ENCODE assay signal across 8 cellular contexts in the genomic region with DNA sequence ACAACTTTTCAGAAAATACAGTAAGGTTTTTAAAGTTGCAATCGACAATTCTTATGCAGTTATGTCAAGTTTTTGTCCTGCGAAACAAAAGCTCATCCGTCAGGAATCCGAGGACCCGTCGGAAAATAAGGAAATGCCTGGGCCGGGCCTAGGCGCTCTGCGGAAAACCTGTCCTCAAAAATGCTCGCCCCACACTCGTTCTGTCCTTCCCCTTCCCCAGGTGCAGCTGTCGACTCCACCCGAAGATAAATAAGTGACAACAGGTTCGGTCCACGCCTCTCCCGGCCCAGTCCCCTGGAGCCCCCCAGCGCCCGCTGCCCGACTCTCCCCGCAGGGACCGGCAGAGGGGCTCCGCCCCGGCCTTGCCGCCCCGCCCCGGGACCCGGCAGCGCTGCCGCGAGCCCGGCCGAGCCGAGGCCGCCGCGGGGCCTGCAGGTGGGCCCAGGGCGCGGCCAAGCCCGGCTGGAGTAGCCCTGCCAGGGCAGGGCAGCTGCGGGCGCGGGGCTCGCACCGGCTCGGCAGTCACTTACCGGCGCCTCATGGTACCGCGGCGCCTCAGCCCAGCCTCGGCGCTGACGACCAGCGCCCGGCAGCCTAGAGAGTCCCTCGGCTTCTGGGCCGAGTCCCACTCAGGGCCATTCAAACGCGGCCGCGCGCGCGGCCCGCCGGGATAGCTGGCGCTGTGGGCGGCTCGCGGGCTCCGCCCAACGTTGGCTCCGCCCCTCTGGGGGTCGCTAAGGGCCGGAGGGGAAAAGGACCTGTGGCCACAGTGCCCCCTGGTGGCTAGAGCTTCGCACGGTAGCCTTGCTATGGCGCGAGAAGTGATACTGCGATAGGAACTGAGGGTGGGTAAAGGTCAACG. TPM values are rescaled to one million over a fixed set of nuclear protein-coding genes. Genes with fewer than 3 reads are reported as not detected.
DNase-seq lines count a peak whose midpoint lies in the region; ATAC-seq and TF ChIP-seq lines count a peak whose summit lies in the region.

A gene with protein sequence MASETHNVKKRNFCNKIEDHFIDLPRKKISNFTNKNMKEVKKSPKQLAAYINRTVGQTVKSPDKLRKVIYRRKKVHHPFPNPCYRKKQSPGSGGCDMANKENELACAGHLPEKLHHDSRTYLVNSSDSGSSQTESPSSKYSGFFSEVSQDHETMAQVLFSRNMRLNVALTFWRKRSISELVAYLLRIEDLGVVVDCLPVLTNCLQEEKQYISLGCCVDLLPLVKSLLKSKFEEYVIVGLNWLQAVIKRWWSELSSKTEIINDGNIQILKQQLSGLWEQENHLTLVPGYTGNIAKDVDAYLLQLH (minus strand): TSS at position 676 of the 862 bp plus-strand sequence. CDS start 46,420 bp downstream, outside the sequence.

- no peaks in the 10 kb centered on the region for H3K27me3 Mint-ChIP-seq in chondrocyte (ENCODE audit: low read depth)

- peak within 1 kb of the TSS; percentile 88 for H3K4me3 Mint-ChIP-seq in chondrocyte (ENCODE audit: unreplicated experiment)

- no peaks in the 10 kb centered on the region for H3K27me3 ChIP-seq in BJ (ENCODE audit: control insufficient read depth, insufficient read depth, low read length)

- H3K4me1 Mint-ChIP-seq in chondrocyte (ENCODE audit: low read depth): peaks cover 24% of the 10 kb centered on the region

- peak within 1 kb of the TSS; percentile 97 for H3K27ac Mint-ChIP-seq in chondrocyte (ENCODE audit: unreplicated experiment)

- H3K36me3 ChIP-seq in BJ (ENCODE audit: control insufficient read depth, insufficient read depth, low read length): no peaks in the 10 kb centered on the region

- no peaks in the 10 kb centered on the region for H3K9me3 Mint-ChIP-seq in chondrocyte (ENCODE audit: low read depth)

- POLR2A ChIA-PET in BJ (lab: Charles Lee): interaction anchor here (0.6 to 0.8 kb wide), 4 partner anchors 100 to 1491 kb away, joined by 3 to 20 read pairs (median 6); partner anchors contain the start of genes EMC7 and PGBD4

- CTCF ChIA-PET in BJ (lab: Yijun Ruan, JAX): interaction anchor here (0.5 to 7.2 kb wide), 29 partner anchors 10 to 162 kb away, joined by 3 to 124 read pairs (median 4); partner anchors contain the start of genes EMC4, EMC7, LPCAT4 and NOP10

- peak; percentile 92 for ATAC-seq in HG03439 (IDR thresholded peaks at IDR 0.05; ENCODE audit: unreplicated experiment)

- peak; percentile 32 for DNase-seq in BJ (ENCODE audit: low read depth)
- peak; percentile 65 for DNase-seq in NCI-H510A (lab: John Stamatoyannopoulos, UW)
- peak; percentile 93 for DNase-seq in activated CD4-positive, alpha-beta T cell treated with anti-CD3 and anti-CD28 coated beads for 1 hour
- peak; percentile 96 for DNase-seq in chondrocyte (ENCODE audit: low spot score)
- peak; percentile 95 for DNase-seq in kidney tubule cell (ENCODE audit: low spot score)
- peak; percentile 97 to 99 (median 97) for DNase-seq in stimulated activated CD4-positive, alpha-beta T cell treated with anti-CD3 and anti-CD28 coated beads, Interleukin-1b, Interleukin-23, amount 100 ng/mL, for 24 hours (ENCODE audit: low read depth in 4 of 4, low spot score in 1 of 4)

- TF ChIP-seq CTCF in BJ (IDR thresholded peaks at IDR 0.05; ENCODE audit: insufficient read depth, low read depth, low read length) (peak; percentile 90), chondrocyte (IDR thresholded peaks at IDR 0.05) (peak; percentile 98)

- peaks cover 1% of the 10 kb centered on the region for H3K36me3 Mint-ChIP-seq in chondrocyte (ENCODE audit: low read depth)

- peak within 1 kb of the TSS; percentile 55 for H3K4me3 ChIP-seq in BJ (ENCODE audit: low read depth, low read length)

- TF ChIP-seq POLR2A in GM19193 (IDR thresholded peaks at IDR 0.05; ENCODE audit: extremely low read depth, insufficient read depth, insufficient read length): peak; percentile 94

RNA-seq across cellular contexts. Expression of the gene that starts here (rescaled TPM):
- 17.3 and 28.9 TPM in 2 replicates for polyA plus RNA-seq in BJ (2011; rRNA removed)
- polyA minus RNA-seq in BJ (2011; rRNA and poly(A)+ RNA removed): 6.4 and 10.1 TPM in 2 replicates
- total RNA-seq in chondrocyte: 35.8 to 47.4 TPM (median 42.0 TPM) in 3 replicates

Comparison
In these comparisons a context has a peak if more than half of its experiments do, and no peak if none do; other contexts are left out.
1. Peak in every context shown above with its lines: DNase-seq, ATAC-seq and H3K4me3 ChIP-seq.
2. DNase-seq: peak in every context shown above with its lines; median percentile 97 in stimulated activated CD4-positive, alpha-beta T cell treated with anti-CD3 and anti-CD28 coated beads, Interleukin-1b, Interleukin-23, amount 100 ng/mL, for 24 hours; 96 in chondrocyte; 95 in kidney tubule cell; 93 in activated CD4-positive, alpha-beta T cell treated with anti-CD3 and anti-CD28 coated beads for 1 hour; 65 in NCI-H510A; 32 in BJ.